In the genomic region with DNA sequence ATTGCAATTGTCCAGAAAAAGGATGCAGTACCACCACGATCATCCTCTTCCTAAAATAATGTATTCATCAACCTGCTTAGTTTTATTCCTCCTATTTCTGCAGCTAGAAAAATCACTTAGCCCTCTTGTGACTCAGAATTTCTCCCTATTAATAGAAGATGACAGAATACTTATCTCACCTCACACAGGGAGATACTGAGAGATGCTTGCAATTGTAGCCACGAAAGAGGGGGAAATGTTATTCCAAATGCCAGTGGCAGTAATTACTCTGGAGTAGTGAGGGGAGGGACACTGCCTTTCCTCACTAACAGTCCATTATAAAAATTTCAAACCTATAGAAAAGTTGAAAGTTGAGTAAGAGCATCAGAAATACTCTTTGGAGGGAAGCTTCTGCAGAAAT, we compare ENCODE assay signal across 35 cellular contexts.
"Had no signal": no experiment of that assay in that cellular context is flagged by ENCODE, and none has a peak within 500 bp of the region (broad histone marks: within the 10 kb centered on the region; RNA-seq: fewer than 3 reads in every experiment).

No MANE protein-coding gene starts in this region.

- H3K9me3 Mint-ChIP-seq: activated CD4-positive, alpha-beta memory T cell treated with anti-CD3 and anti-CD28 coated beads, Interleukin-2, amount 10 ng/mL, durations not matched to agents 7 days and 5 days; activated naive CD8-positive, alpha-beta T cell treated with anti-CD3 and anti-CD28 coated beads for 36 hours; central memory CD8-positive, alpha-beta T cell had no signal

- ATAC-seq: activated CD8-positive, alpha-beta memory T cell treated with anti-CD3 and anti-CD28 coated beads, Interleukin-2, amount 10 ng/mL, durations not matched to agents 7 days and 5 days had no signal

- H3K36me3 Mint-ChIP-seq: activated naive CD8-positive, alpha-beta T cell treated with anti-CD3 and anti-CD28 coated beads for 36 hours had no signal

- H3K4me1 Mint-ChIP-seq: activated naive CD8-positive, alpha-beta T cell treated with anti-CD3 and anti-CD28 coated beads for 36 hours; central memory CD8-positive, alpha-beta T cell had no signal

- DNase-seq: activated CD4-positive, alpha-beta memory T cell treated with anti-CD3 and anti-CD28 coated beads, Interleukin-2, amount 10 ng/mL, durations not matched to agents 7 days and 5 days; activated CD4-positive, alpha-beta T cell treated with anti-CD3 and anti-CD28 coated beads for 1 hour; activated CD4-positive, alpha-beta T cell treated with anti-CD3 and anti-CD28 coated beads for 48 hours; activated CD4-positive, CD25-positive, alpha-beta regulatory T cell; activated CD8-positive, alpha-beta memory T cell treated with anti-CD3 and anti-CD28 coated beads for 24 hours; activated CD8-positive, alpha-beta memory T cell treated with anti-CD3 and anti-CD28 coated beads, Interleukin-2, amount 10 ng/mL, durations not matched to agents 7 days and 5 days; activated CD8-positive, alpha-beta memory T cell treated with anti-CD3 and anti-CD28 coated beads, Interleukin-2, amount 50 U/mL, for 48 hours; activated effector memory CD4-positive, alpha-beta T cell treated with anti-CD3 and anti-CD28 coated beads, Interleukin-2, amount 50 U/mL, for 16 hours; activated naive CD4-positive, alpha-beta T cell; activated naive CD4-positive, alpha-beta T cell treated with anti-CD3 and anti-CD28 coated beads, Interleukin-2, amount 50 U/mL, for 16 hours; activated naive CD8-positive, alpha-beta T cell treated with anti-CD3 and anti-CD28 coated beads for 36 hours; activated T-cell treated with anti-CD3 and anti-CD28 coated beads, Interleukin-2, amount 50 U/mL, for 48 hours; amniotic stem cell; aorta; brain microvascular endothelial cell; MM.1S; NCI-H1105; NCI-H1436; NCI-H1694; NCI-H1930; NCI-H2081 treated with DMSO at 0.1 percent for 48 hours; NCI-H226; NCI-H446 treated with DMSO at 0.1 percent for 48 hours; NCI-H524 treated with DMSO at 0.1 percent for 48 hours; PC-9; SHP77 treated with DMSO at 0.1 percent for 48 hours; SW 1271; T-helper 1 cell; T-helper 2 cell; T-helper 9 cell; WERI-Rb-1 had no signal

- H3K27ac ChIP-seq: brain microvascular endothelial cell, KMS-11, PC-9, RWPE1, SJSA1, WERI-Rb-1 had no signal

- H3K27ac Mint-ChIP-seq: activated CD8-positive, alpha-beta memory T cell treated with anti-CD3 and anti-CD28 coated beads, Interleukin-2, amount 10 ng/mL, durations not matched to agents 7 days and 5 days; activated naive CD8-positive, alpha-beta T cell treated with anti-CD3 and anti-CD28 coated beads for 36 hours had no signal

- H3K9me3 ChIP-seq: SJSA1 had no signal

- H3K27me3 Mint-ChIP-seq: activated CD4-positive, alpha-beta memory T cell treated with anti-CD3 and anti-CD28 coated beads, Interleukin-2, amount 10 ng/mL, durations not matched to agents 7 days and 5 days; activated CD8-positive, alpha-beta memory T cell treated with anti-CD3 and anti-CD28 coated beads, Interleukin-2, amount 10 ng/mL, durations not matched to agents 7 days and 5 days; central memory CD8-positive, alpha-beta T cell had no signal

- H3K27me3 ChIP-seq: brain microvascular endothelial cell, SJSA1 had no signal

- H3K4me3 ChIP-seq: PC-9, SJSA1 had no signal

- H3K4me3 Mint-ChIP-seq: activated CD4-positive, alpha-beta memory T cell treated with anti-CD3 and anti-CD28 coated beads, Interleukin-2, amount 10 ng/mL, durations not matched to agents 7 days and 5 days; activated CD8-positive, alpha-beta memory T cell treated with anti-CD3 and anti-CD28 coated beads, Interleukin-2, amount 10 ng/mL, durations not matched to agents 7 days and 5 days; activated naive CD8-positive, alpha-beta T cell treated with anti-CD3 and anti-CD28 coated beads for 36 hours; central memory CD8-positive, alpha-beta T cell had no signal

- H3K36me3 ChIP-seq: brain microvascular endothelial cell, WERI-Rb-1 had no signal
